13 cellular contexts compared by ENCODE assay signal in the genomic region with DNA sequence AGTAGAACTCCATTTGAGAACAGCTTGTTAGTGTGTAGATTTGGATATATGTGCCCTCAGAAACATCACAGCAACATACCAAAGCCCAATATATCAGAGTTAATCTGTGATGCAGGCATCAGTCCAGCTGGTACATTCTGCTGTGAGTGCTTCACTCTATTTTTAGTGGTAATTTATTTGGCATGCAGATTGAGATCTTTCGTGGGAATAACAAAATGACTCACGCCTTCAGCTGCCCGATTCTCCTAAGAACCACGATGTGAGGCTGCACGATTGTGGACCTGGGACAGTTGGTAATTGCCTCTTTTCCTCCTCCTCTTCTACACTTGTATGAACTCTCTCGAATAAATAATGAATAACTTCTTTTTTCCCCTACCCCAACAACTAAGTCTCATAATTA.
A peak's percentile ranks its signal among the peaks of the same experiment; 100 is the strongest.
DNase-seq lines count a peak whose midpoint lies in the region; ATAC-seq and TF ChIP-seq lines count a peak whose summit lies in the region.
"Had no signal": no experiment of that assay in that cellular context is flagged by ENCODE, and none has a peak within 500 bp of the region (broad histone marks: within the 10 kb centered on the region; RNA-seq: fewer than 3 reads in every experiment).

No MANE protein-coding gene starts in this region.

- no peaks in the 10 kb centered on the region for H3K27me3 Mint-ChIP-seq in stimulated activated naive B cell treated with anti-CD40 and anti-IgM and Interleukin-4, amounts not matched to agents 10 μg/mL and 1 μg/mL and 100 μg/mL, for 72 hours
- H3K27me3 Mint-ChIP-seq in T-helper 2 cell treated with Interferon-gamma antibody and Interleukin-4, amounts not matched to agents 5 μg/mL and 100 μg/mL, for 36 hours (ENCODE audit: low read depth): no peaks in the 10 kb centered on the region
- H3K27me3 Mint-ChIP-seq: activated CD4-positive, alpha-beta memory T cell treated with anti-CD3 and anti-CD28 coated beads for 36 hours; B cell had no signal

- no peaks in the 10 kb centered on the region for H3K9me3 ChIP-seq in MG63

- H3K36me3 ChIP-seq in MG63: no peaks in the 10 kb centered on the region

- H3K4me3 Mint-ChIP-seq in stimulated activated naive B cell treated with anti-CD40 and anti-IgM and Interleukin-4, amounts not matched to agents 10 μg/mL and 1 μg/mL and 100 μg/mL, for 72 hours: no peak overlapping the region
- H3K4me3 Mint-ChIP-seq in T-helper 2 cell treated with Interferon-gamma antibody and Interleukin-4, amounts not matched to agents 5 μg/mL and 100 μg/mL, for 36 hours: no peak overlapping the region
- H3K4me3 Mint-ChIP-seq: activated CD4-positive, alpha-beta memory T cell treated with anti-CD3 and anti-CD28 coated beads for 36 hours; activated naive CD4-positive, alpha-beta T cell treated with anti-CD3 and anti-CD28 coated beads, Interleukin-2, amount 50 U/mL, for 24 hours; B cell had no signal

- no peaks in the 10 kb centered on the region for H3K27me3 ChIP-seq in MG63

- H3K36me3 Mint-ChIP-seq in stimulated activated naive B cell treated with anti-CD40 and anti-IgM and Interleukin-4, amounts not matched to agents 10 μg/mL and 1 μg/mL and 100 μg/mL, for 72 hours: peaks cover 0 to 2% of the 10 kb centered on the region in 2 donors
- H3K36me3 Mint-ChIP-seq in T-helper 2 cell treated with Interferon-gamma antibody and Interleukin-4, amounts not matched to agents 5 μg/mL and 100 μg/mL, for 36 hours (ENCODE audit: low read depth): no peaks in the 10 kb centered on the region
- H3K36me3 Mint-ChIP-seq: activated CD4-positive, alpha-beta memory T cell treated with anti-CD3 and anti-CD28 coated beads for 36 hours had no signal

- H3K4me1 Mint-ChIP-seq in stimulated activated naive B cell treated with anti-CD40 and anti-IgM and Interleukin-4, amounts not matched to agents 10 μg/mL and 1 μg/mL and 100 μg/mL, for 72 hours: no peaks in the 10 kb centered on the region
- H3K4me1 Mint-ChIP-seq in T-helper 2 cell treated with Interferon-gamma antibody and Interleukin-4, amounts not matched to agents 5 μg/mL and 100 μg/mL, for 36 hours (ENCODE audit: low read depth): no peaks in the 10 kb centered on the region
- H3K4me1 Mint-ChIP-seq: activated naive CD4-positive, alpha-beta T cell treated with anti-CD3 and anti-CD28 coated beads, Interleukin-2, amount 50 U/mL, for 24 hours; B cell had no signal

- ATAC-seq in stimulated activated naive B cell treated with anti-CD40 and anti-IgM and Interleukin-4, amounts not matched to agents 10 μg/mL and 1 μg/mL and 100 μg/mL, for 72 hours (replicated peaks): no peak
- ATAC-seq in HG03442 (IDR thresholded peaks at IDR 0.05; ENCODE audit: unreplicated experiment): no peak
- ATAC-seq: left lobe of liver had no signal

- TF ChIP-seq CTCF in GM13976 (IDR thresholded peaks at IDR 0.05; ENCODE audit: borderline replicate concordance, control extremely low read depth, extremely low read depth, insufficient read depth, missing control alignments): no peak

- in situ Hi-C loops in GM13976 (cut with MboI; ENCODE audit: low sequenced_read_pairs, unreplicated experiment): no loop called here

- peaks cover 6% of the 10 kb centered on the region in 2 donors for H3K9me3 Mint-ChIP-seq in stimulated activated naive B cell treated with anti-CD40 and anti-IgM and Interleukin-4, amounts not matched to agents 10 μg/mL and 1 μg/mL and 100 μg/mL, for 72 hours
- H3K9me3 Mint-ChIP-seq in T-helper 2 cell treated with Interferon-gamma antibody and Interleukin-4, amounts not matched to agents 5 μg/mL and 100 μg/mL, for 36 hours: peaks cover 26% of the 10 kb centered on the region

- no peak overlapping the region for H3K4me3 ChIP-seq in MG63

- DNase-seq in AG08396 (ENCODE audit: low spot score): peak; percentile 2
- DNase-seq in MG63: peak; percentile 17
- peak; percentile 21 for DNase-seq in epidermal melanocyte (ENCODE audit: insufficient read length, low spot score)
- peak; percentile 60 for DNase-seq in occipital lobe (lab: John Stamatoyannopoulos, UW)
- no peak for DNase-seq in stimulated activated naive B cell treated with anti-CD40 and anti-IgM and Interleukin-4, amounts not matched to agents 10 μg/mL and 1 μg/mL and 100 μg/mL, for 72 hours
- no peak for DNase-seq in GM13976 (ENCODE audit: low spot score)
- no peak for DNase-seq in T-helper 2 cell treated with Interferon-gamma antibody and Interleukin-4, amounts not matched to agents 5 μg/mL and 100 μg/mL, for 36 hours (ENCODE audit: low spot score)
- DNase-seq: activated CD4-positive, alpha-beta memory T cell treated with anti-CD3 and anti-CD28 coated beads for 36 hours; stimulated activated CD4-positive, alpha-beta T cell treated with anti-CD3 and anti-CD28 coated beads, Interleukin-1b, Interleukin-23, amount 100 ng/mL, for 48 hours had no signal

- no peak overlapping the region for H3K27ac Mint-ChIP-seq in stimulated activated naive B cell treated with anti-CD40 and anti-IgM and Interleukin-4, amounts not matched to agents 10 μg/mL and 1 μg/mL and 100 μg/mL, for 72 hours
- H3K27ac Mint-ChIP-seq in T-helper 2 cell treated with Interferon-gamma antibody and Interleukin-4, amounts not matched to agents 5 μg/mL and 100 μg/mL, for 36 hours: no peak overlapping the region
- H3K27ac Mint-ChIP-seq: activated CD4-positive, alpha-beta memory T cell treated with anti-CD3 and anti-CD28 coated beads for 36 hours; activated naive CD4-positive, alpha-beta T cell treated with anti-CD3 and anti-CD28 coated beads, Interleukin-2, amount 50 U/mL, for 24 hours; B cell had no signal

Comparison
In these comparisons a context has a peak if more than half of its experiments do, and no peak if none do; other contexts are left out.
1. DNase-seq: peak in AG08396 (single experiment), MG63 (single experiment), epidermal melanocyte (single experiment) and occipital lobe (single experiment); none in stimulated activated naive B cell treated with anti-CD40 and anti-IgM and Interleukin-4, amounts not matched to agents 10 μg/mL and 1 μg/mL and 100 μg/mL, for 72 hours (single experiment), GM13976 (single experiment) and T-helper 2 cell treated with Interferon-gamma antibody and Interleukin-4, amounts not matched to agents 5 μg/mL and 100 μg/mL, for 36 hours (single experiment).